8 cellular contexts compared by ENCODE assay signal in the genomic region with DNA sequence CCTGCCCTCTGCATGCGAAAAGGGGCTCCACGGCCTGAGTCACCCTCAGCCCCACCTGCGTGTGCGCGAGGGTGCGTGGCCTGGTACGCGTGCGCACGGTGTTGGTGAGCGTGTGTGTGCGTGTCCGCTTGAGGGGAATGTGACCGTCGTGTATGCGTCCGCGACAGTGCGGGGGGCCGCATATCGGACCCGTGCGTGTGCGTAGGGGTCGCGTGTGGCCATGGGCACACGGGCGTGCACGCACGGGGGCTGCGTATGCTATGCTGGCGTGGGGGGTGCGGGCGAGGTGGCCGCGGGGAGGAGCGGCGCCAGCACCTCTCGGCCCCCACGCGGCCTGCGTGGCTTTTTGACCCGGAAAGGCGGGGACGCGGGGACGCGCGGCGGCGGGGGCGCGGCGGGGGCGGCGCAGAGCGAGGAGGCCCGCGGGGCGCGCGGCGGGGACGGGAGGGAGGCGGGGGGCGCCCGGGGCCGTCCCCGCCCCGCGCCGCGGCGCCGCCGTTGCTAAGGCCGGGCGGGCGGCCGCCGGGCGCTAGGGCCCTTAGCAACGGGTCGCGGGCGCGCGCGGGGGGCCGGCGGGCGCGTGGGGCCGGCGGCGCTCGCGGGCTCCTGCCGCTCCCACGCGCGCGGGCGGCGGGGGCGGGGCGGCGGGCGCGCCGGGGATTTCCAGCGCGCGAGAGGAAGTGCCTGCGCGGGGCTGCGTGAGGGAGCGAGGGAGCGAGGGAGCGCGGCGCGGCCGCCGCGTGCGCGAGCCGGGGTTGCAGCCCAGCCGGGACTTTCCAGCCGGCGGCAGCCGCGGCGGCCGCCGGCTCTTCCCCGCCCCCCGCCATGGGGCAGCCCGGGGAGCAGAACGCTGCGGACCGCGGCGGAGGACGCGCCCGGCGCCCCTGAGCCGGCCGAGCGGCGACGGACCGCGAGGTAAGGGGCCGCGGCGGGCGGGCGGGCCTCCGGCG. TPM values are rescaled to one million over a fixed set of nuclear protein-coding genes. Genes with fewer than 3 reads are reported as not detected.
DNase-seq lines count a peak whose midpoint lies in the region; ATAC-seq, FAIRE-seq and TF ChIP-seq lines count a peak whose summit lies in the region.

A gene with protein sequence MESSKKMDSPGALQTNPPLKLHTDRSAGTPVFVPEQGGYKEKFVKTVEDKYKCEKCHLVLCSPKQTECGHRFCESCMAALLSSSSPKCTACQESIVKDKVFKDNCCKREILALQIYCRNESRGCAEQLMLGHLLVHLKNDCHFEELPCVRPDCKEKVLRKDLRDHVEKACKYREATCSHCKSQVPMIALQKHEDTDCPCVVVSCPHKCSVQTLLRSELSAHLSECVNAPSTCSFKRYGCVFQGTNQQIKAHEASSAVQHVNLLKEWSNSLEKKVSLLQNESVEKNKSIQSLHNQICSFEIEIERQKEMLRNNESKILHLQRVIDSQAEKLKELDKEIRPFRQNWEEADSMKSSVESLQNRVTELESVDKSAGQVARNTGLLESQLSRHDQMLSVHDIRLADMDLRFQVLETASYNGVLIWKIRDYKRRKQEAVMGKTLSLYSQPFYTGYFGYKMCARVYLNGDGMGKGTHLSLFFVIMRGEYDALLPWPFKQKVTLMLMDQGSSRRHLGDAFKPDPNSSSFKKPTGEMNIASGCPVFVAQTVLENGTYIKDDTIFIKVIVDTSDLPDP (plus strand): TSS at position 689 of the 950 bp plus-strand sequence. CDS start 92,753 bp downstream, outside the sequence.

- peak within 1 kb of the TSS; percentile 74 for H3K4me2 ChIP-seq in A549

- no peak for TF ChIP-seq EP300 in A549 (IDR thresholded peaks at IDR 0.05)

- H2AFZ ChIP-seq in neuron (ENCODE audit: low read depth, low read length) = peak within 1 kb of the TSS; percentile 17

- H3K4me1 ChIP-seq in A549 (peaks cover 33% of the 10 kb centered on the region), neuron (ENCODE audit: insufficient read depth, low read length) (peaks cover 22% of the 10 kb centered on the region), subcutaneous abdominal adipose tissue (ENCODE audit: control insufficient read depth in 5 of 5, insufficient read depth in 5 of 5, low read length in 5 of 5) (peaks cover 0 to 31% (median 20%) of the 10 kb centered on the region in 5 donors)

- H3K9ac ChIP-seq in subcutaneous abdominal adipose tissue (ENCODE audit: low read length in 5 of 5) = peak within 1 kb of the TSS; percentile 76 to 92 (median 85)

- no peak for FAIRE-seq in A549 (lab: Jason Lieb, UNC)

- H3K27ac ChIP-seq in A549 (peak within 1 kb of the TSS; percentile 94 to 95), subcutaneous abdominal adipose tissue (ENCODE audit: low read depth, low read length) (peak within 1 kb of the TSS; percentile 89)

- no peak for TF ChIP-seq RAD21 in A549 (conservative IDR thresholded peaks at IDR 0.05 in 1 of 2, IDR thresholded peaks at IDR 0.05 in 1 of 2)

- H3K4me3 ChIP-seq in A549 = peak within 1 kb of the TSS; percentile 96
- peak within 1 kb of the TSS; percentile 65 for H3K4me3 ChIP-seq in fibroblast of villous mesenchyme (ENCODE audit: low read depth, low read length)
- H3K4me3 ChIP-seq in neuron (ENCODE audit: low read length) = peak within 1 kb of the TSS; percentile 79
- peak within 1 kb of the TSS; percentile 59 to 84 (median 73) for H3K4me3 ChIP-seq in subcutaneous abdominal adipose tissue (ENCODE audit: low read depth in 1 of 5, low read length in 5 of 5)

- TF ChIP-seq POLR2A in A549 (IDR thresholded peaks at IDR 0.05; ENCODE audit: low read length) (peak; percentile 23; the same call in 1 of the 2 replicates), GM18526 (IDR thresholded peaks at IDR 0.05; ENCODE audit: extremely low read depth, insufficient read length) (peak; percentile 78)

- WGBS in A549 (ENCODE audit: missing lambda C conversion rate) = 43% methylated on average over 44 of the region's 163 CpGs

- POLR2A ChIA-PET in A549 (lab: Yijun Ruan, JAX) = no interaction called here

- no peak for TF ChIP-seq CTCF in A549 (IDR thresholded peaks at IDR 0.05)
- TF ChIP-seq CTCF in fibroblast of villous mesenchyme (IDR thresholded peaks at IDR 0.05; ENCODE audit: insufficient read depth, low read depth, low read length) = no peak

- CTCF ChIA-PET in A549 (lab: Yijun Ruan, JAX) = interaction anchor here (0.9 to 1.6 kb wide), 2 partner anchors 9 to 18 kb away, joined by 4 to 5 read pairs; no protein-coding TSS in a partner anchor

- ATAC-seq in A549 = peak; percentile 23 to 61
- peak; percentile 55 for ATAC-seq in HG03135 (IDR thresholded peaks at IDR 0.05; ENCODE audit: unreplicated experiment)

- H3K9me3 ChIP-seq in A549 (no peaks in the 10 kb centered on the region), neuron (ENCODE audit: low read length) (no peaks in the 10 kb centered on the region), subcutaneous abdominal adipose tissue (ENCODE audit: control insufficient read depth in 5 of 5, low read length in 5 of 5) (no peaks in the 10 kb centered on the region)

- H3K36me3 ChIP-seq in neuron (ENCODE audit: insufficient read depth, low read length) = no peaks in the 10 kb centered on the region
- no peaks in the 10 kb centered on the region for H3K36me3 ChIP-seq in subcutaneous abdominal adipose tissue (ENCODE audit: control insufficient read depth in 5 of 5, insufficient read depth in 5 of 5, low read length in 5 of 5)

- peak; percentile 42 to 81 for DNase-seq in A549 (ENCODE audit: low read depth in 1 of 2, low spot score in 1 of 2)
- peak; percentile 75 for DNase-seq in RPMI8226
- DNase-seq in activated gamma-delta T cell treated with Interleukin-2 at 50 U/mL for 16 hours = peak; percentile 83
- DNase-seq in fibroblast of villous mesenchyme (ENCODE audit: low read depth) = peak; percentile 66

- H3K27me3 ChIP-seq in neuron (ENCODE audit: insufficient read depth, low read length) (no peaks in the 10 kb centered on the region), subcutaneous abdominal adipose tissue (ENCODE audit: control insufficient read depth in 5 of 5, insufficient read depth in 4 of 5, low read length in 5 of 5) (no peaks in the 10 kb centered on the region)

TF ChIP-seq in A549, 52 proteins besides CTCF, POLR2A, EP300 and RAD21:
- TF ChIP-seq ESRRA (IDR thresholded peaks at IDR 0.05; ENCODE audit: borderline replicate concordance, low read length) (no peak), FOSL2 (IDR thresholded peaks at IDR 0.05) (no peak), FOSL2 (CRISPR knock-in tag; IDR thresholded peaks at IDR 0.05) (0 out of 2 replicates have a peak, but pooled peaks have one; percentile 21), JUN (IDR thresholded peaks at IDR 0.05) (peak in 1 of 2 experiments; percentile 33; a peak in 1 of 5 replicates), MYC (IDR thresholded peaks at IDR 0.05; ENCODE audit: borderline replicate concordance, low read length) (peak; percentile 61; the same call in 1 of the 2 replicates), CBX2 (IDR thresholded peaks at IDR 0.05; ENCODE audit: borderline replicate concordance, low read depth) (no peak), SMC3 (IDR thresholded peaks at IDR 0.05) (no peak), REST (IDR thresholded peaks at IDR 0.05) (no peak), HOXB5 (CRISPR knock-in tag; IDR thresholded peaks at IDR 0.05) (0 out of 2 replicates have a peak, but pooled peaks have one; percentile 26), NPAS2 (CRISPR knock-in tag; IDR thresholded peaks at IDR 0.05; ENCODE audit: borderline replicate concordance) (no peak), EHMT2 (IDR thresholded peaks at IDR 0.05; ENCODE audit: low read depth) (no peak), NR3C1 (IDR thresholded peaks at IDR 0.05) (no peak)

RNA-seq across cellular contexts. Expression of the gene that starts here (rescaled TPM):
- polyA plus RNA-seq in A549 (2011; rRNA removed) (22.9 and 25.5 TPM in 2 replicates), A549 (2017; fragmentation: RNase III; extraction: RNeasy Plus Mini Kit Qiagen cat#74134 plus additional on column Dnase treatment) (20.1 to 24.9 TPM (median 20.2 TPM) in 3 replicates)
- polyA plus RNA-seq in A549 (2012; cell fraction: cytosol; rRNA removed) = 22.5 and 25.4 TPM in 2 replicates
- 37.7 and 38.2 TPM in 2 replicates for polyA plus RNA-seq in A549 (2012; cell fraction: nucleus; rRNA removed)
- 54.6 and 56.1 TPM in 2 replicates for polyA minus RNA-seq in A549 (2011; rRNA and poly(A)+ RNA removed)
- total RNA-seq in fibroblast of villous mesenchyme = 16.1 and 30.7 TPM in 2 replicates

Comparison
In these comparisons a context has a peak if more than half of its experiments do, and no peak if none do; other contexts are left out.
1. Peak in every context shown above with its lines: DNase-seq, ATAC-seq, H3K4me3 ChIP-seq and H3K27ac ChIP-seq.